In the genomic region with DNA sequence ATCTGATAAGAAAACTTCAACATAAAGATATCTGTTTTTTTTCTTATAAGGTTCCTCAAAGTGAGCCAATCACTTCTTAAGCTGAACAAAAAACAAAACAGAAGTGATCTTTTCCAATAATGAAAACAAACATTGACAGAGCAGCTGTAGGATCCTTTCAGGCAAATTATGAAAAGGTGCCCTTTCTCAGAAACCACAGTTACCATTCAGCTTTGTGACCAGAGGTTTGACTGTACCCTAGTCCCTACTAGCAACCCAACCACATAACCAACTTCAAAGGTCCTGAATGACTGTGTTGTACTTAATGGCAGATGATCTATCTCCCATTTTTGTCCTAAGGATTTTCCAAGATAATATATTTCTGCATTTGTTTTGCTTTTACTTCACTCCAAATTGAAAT, we compare ENCODE assay signal across 28 cellular contexts. TPM values are rescaled to one million over a fixed set of nuclear protein-coding genes. Genes with fewer than 3 reads are reported as not detected.
A peak's percentile ranks its signal among the peaks of the same experiment; 100 is the strongest.
DNase-seq lines count a peak whose midpoint lies in the region; ATAC-seq and TF ChIP-seq lines count a peak whose summit lies in the region.
"Had no signal": no experiment of that assay in that cellular context is flagged by ENCODE, and none has a peak within 500 bp of the region (broad histone marks: within the 10 kb centered on the region; RNA-seq: fewer than 3 reads in every experiment).

No MANE protein-coding gene starts in this region.

- peaks cover 17% of the 10 kb centered on the region for H3K9me3 Mint-ChIP-seq in activated T-helper 2 cell treated with anti-CD3 and anti-CD28 coated beads, Interferon-gamma antibody, Interleukin-2, Interleukin-4, amounts not matched to agents 10 μg/mL and 5 μg/mL and 100 μg/mL, durations not matched to agents 14 hours and 24 hours and 36 hours

- no peak overlapping the region for H3K27ac Mint-ChIP-seq in activated T-helper 2 cell treated with anti-CD3 and anti-CD28 coated beads, Interferon-gamma antibody, Interleukin-2, Interleukin-4, amounts not matched to agents 10 μg/mL and 5 μg/mL and 100 μg/mL, durations not matched to agents 14 hours and 24 hours and 36 hours
- H3K27ac Mint-ChIP-seq: activated naive CD4-positive, alpha-beta T cell treated with anti-CD3 and anti-CD28 coated beads for 36 hours; activated T-cell treated with anti-CD3 and anti-CD28 coated beads, Interleukin-2, amount 50 U/mL, for 24 hours; CD8-positive, alpha-beta T cell had no signal

- H3K36me3 Mint-ChIP-seq in activated T-helper 2 cell treated with anti-CD3 and anti-CD28 coated beads, Interferon-gamma antibody, Interleukin-2, Interleukin-4, amounts not matched to agents 10 μg/mL and 5 μg/mL and 100 μg/mL, durations not matched to agents 14 hours and 24 hours and 36 hours (ENCODE audit: low read depth) = peaks cover 4% of the 10 kb centered on the region
- H3K36me3 Mint-ChIP-seq: CD8-positive, alpha-beta T cell; naive B cell had no signal

- H3K9me3 ChIP-seq in PC-9 (ENCODE audit: insufficient read depth, low read depth) = peaks cover 3% of the 10 kb centered on the region; the same call in 1 of the 2 replicates
- H3K9me3 ChIP-seq: HAP-1, right atrium auricular region, spleen, transverse colon had no signal

- peaks cover 10% of the 10 kb centered on the region for H3K4me1 Mint-ChIP-seq in activated T-helper 2 cell treated with anti-CD3 and anti-CD28 coated beads, Interferon-gamma antibody, Interleukin-2, Interleukin-4, amounts not matched to agents 10 μg/mL and 5 μg/mL and 100 μg/mL, durations not matched to agents 14 hours and 24 hours and 36 hours (ENCODE audit: low read depth)
- H3K4me1 Mint-ChIP-seq: central memory CD8-positive, alpha-beta T cell had no signal

- peaks cover 10% of the 10 kb centered on the region for H3K4me1 ChIP-seq in PC-9 (replicated peaks; ENCODE audit: insufficient read depth)
- H3K4me1 ChIP-seq: HAP-1, right atrium auricular region, transverse colon had no signal

- no peak overlapping the region for H3K4me3 Mint-ChIP-seq in activated T-helper 2 cell treated with anti-CD3 and anti-CD28 coated beads, Interferon-gamma antibody, Interleukin-2, Interleukin-4, amounts not matched to agents 10 μg/mL and 5 μg/mL and 100 μg/mL, durations not matched to agents 14 hours and 24 hours and 36 hours (ENCODE audit: low read depth)
- H3K4me3 Mint-ChIP-seq: activated naive CD4-positive, alpha-beta T cell treated with anti-CD3 and anti-CD28 coated beads for 36 hours; activated T-cell treated with anti-CD3 and anti-CD28 coated beads, Interleukin-2, amount 50 U/mL, for 24 hours; CD8-positive, alpha-beta T cell; central memory CD8-positive, alpha-beta T cell; naive B cell had no signal

- H4K20me1 ChIP-seq in PC-9 (ENCODE audit: insufficient read depth) = no peaks in the 10 kb centered on the region

- no peaks in the 10 kb centered on the region for H3K27me3 ChIP-seq in PC-9 (ENCODE audit: insufficient read depth, low read depth)
- H3K27me3 ChIP-seq: right atrium auricular region, spleen, transverse colon had no signal

- H3F3A ChIP-seq in PC-9 (ENCODE audit: insufficient read depth, low read depth) = 0 out of 2 replicates have a peak, but pooled peaks cover 7% of the 10 kb centered on the region

- no peak overlapping the region for H3K4me3 ChIP-seq in PC-9
- H3K4me3 ChIP-seq: dorsolateral prefrontal cortex, HAP-1, heart right ventricle, right atrium auricular region, spleen, transverse colon had no signal

- POLR2A ChIA-PET in PC-9 (lab: Charles Lee; ENCODE audit: unreplicated experiment) = no interaction called here

- H3K36me3 ChIP-seq in PC-9 (ENCODE audit: low read depth) = no peaks in the 10 kb centered on the region
- H3K36me3 ChIP-seq: HAP-1, heart right ventricle, right atrium auricular region, spleen, transverse colon had no signal

- peak; percentile 72 for ATAC-seq in GM18498 (IDR thresholded peaks at IDR 0.05; ENCODE audit: unreplicated experiment)
- ATAC-seq in HG03045 (IDR thresholded peaks at IDR 0.05; ENCODE audit: unreplicated experiment) = peak; percentile 70
- no peak for ATAC-seq in GM21528 (IDR thresholded peaks at IDR 0.05; ENCODE audit: low FRiP score, unreplicated experiment)
- no peak for ATAC-seq in GM19395 (IDR thresholded peaks at IDR 0.05; ENCODE audit: unreplicated experiment)
- ATAC-seq: CD8-positive, alpha-beta T cell; heart right ventricle; Panc1 had no signal

- CTCF ChIA-PET in PC-9 (lab: Charles Lee) = no interaction called here

- peaks cover 65% of the 10 kb centered on the region for H3K27me3 Mint-ChIP-seq in activated T-helper 2 cell treated with anti-CD3 and anti-CD28 coated beads, Interferon-gamma antibody, Interleukin-2, Interleukin-4, amounts not matched to agents 10 μg/mL and 5 μg/mL and 100 μg/mL, durations not matched to agents 14 hours and 24 hours and 36 hours (ENCODE audit: low read depth)
- H3K27me3 Mint-ChIP-seq: central memory CD8-positive, alpha-beta T cell; naive B cell had no signal

- peak; percentile 69 for DNase-seq in CD1c-positive myeloid dendritic cell (ENCODE audit: extremely low spot score)
- DNase-seq in PC-9 = no peak
- DNase-seq in activated T-helper 2 cell treated with anti-CD3 and anti-CD28 coated beads, Interferon-gamma antibody, Interleukin-2, Interleukin-4, amounts not matched to agents 10 μg/mL and 5 μg/mL and 100 μg/mL, durations not matched to agents 14 hours and 24 hours and 36 hours (ENCODE audit: low spot score) = no peak
- DNase-seq: activated naive CD4-positive, alpha-beta T cell treated with anti-CD3 and anti-CD28 coated beads for 36 hours; activated T-cell treated with anti-CD3 and anti-CD28 coated beads, Interleukin-2, amount 50 U/mL, for 24 hours; CD8-positive, alpha-beta T cell; dorsolateral prefrontal cortex; heart right ventricle; Karpas-422; naive B cell; NCI-H1105 treated with DMSO at 0.1 percent for 48 hours; NCI-H2029 treated with DMSO at 0.1 percent for 48 hours; NCI-H345; occipital lobe; spleen; stimulated activated CD4-positive, alpha-beta T cell treated with anti-CD3 and anti-CD28 coated beads, Interleukin-4, amount 100 ng/mL, for 1 hour; transverse colon had no signal

- no peaks in the 10 kb centered on the region for H3K79me2 ChIP-seq in PC-9 (ENCODE audit: low read depth)

- peak overlapping the region; percentile 11; the same call in 1 of the 2 replicates for H3K27ac ChIP-seq in VCaP
- H3K27ac ChIP-seq in PC-9 = no peak overlapping the region
- H3K27ac ChIP-seq: dorsolateral prefrontal cortex, right atrium auricular region, spleen, transverse colon had no signal

- H3K9me2 ChIP-seq in PC-9 (ENCODE audit: insufficient read depth) = no peaks in the 10 kb centered on the region

- H2AFZ ChIP-seq in PC-9 = no peak overlapping the region

- no TSS peak for BruUV-seq in PC-9 (replicated peaks; lab: Mats Ljungman, UMichigan)

- intact Hi-C loops in PC-9 (cut with micrococcal nuclease; ENCODE audit: unreplicated experiment) = no loop called here
- intact Hi-C loops in activated T-helper 2 cell treated with anti-CD3 and anti-CD28 coated beads, Interferon-gamma antibody, Interleukin-2, Interleukin-4, amounts not matched to agents 10 μg/mL and 5 μg/mL and 100 μg/mL, durations not matched to agents 14 hours and 24 hours and 36 hours (cut with micrococcal nuclease) = no loop called here

- H3K4me2 ChIP-seq in PC-9 = no peak overlapping the region

- TF ChIP-seq CTCF in VCaP (conservative IDR thresholded peaks at IDR 0.05) = no peak
- no peak for TF ChIP-seq CTCF in PC-9 (conservative IDR thresholded peaks at IDR 0.05)

RNA-seq across cellular contexts. Expression of gene CCR2, which starts 39.4 kb away (rescaled TPM):
- not detected in 2 replicates for total RNA-seq in PC-9 (2021)
- 1.1 TPM in 2 replicates for total RNA-seq in activated T-helper 2 cell treated with anti-CD3 and anti-CD28 coated beads, Interferon-gamma antibody, Interleukin-2, Interleukin-4, amounts not matched to agents 10 μg/mL and 5 μg/mL and 100 μg/mL, durations not matched to agents 14 hours and 24 hours and 36 hours
- total RNA-seq: activated naive CD4-positive, alpha-beta T cell treated with anti-CD3 and anti-CD28 coated beads for 36 hours; astrocyte; G401 had no signal

RNA-seq across cellular contexts. Expression of gene CCR5, which starts 56.2 kb away (rescaled TPM):
- total RNA-seq in PC-9 (2021) = not detected in 2 replicates
- 0.30 and 0.46 TPM in 2 replicates for total RNA-seq in activated T-helper 2 cell treated with anti-CD3 and anti-CD28 coated beads, Interferon-gamma antibody, Interleukin-2, Interleukin-4, amounts not matched to agents 10 μg/mL and 5 μg/mL and 100 μg/mL, durations not matched to agents 14 hours and 24 hours and 36 hours
- total RNA-seq: activated naive CD4-positive, alpha-beta T cell treated with anti-CD3 and anti-CD28 coated beads for 36 hours; astrocyte had no signal

Comparison
In these comparisons a context has a peak if more than half of its experiments do, and no peak if none do; other contexts are left out.
1. ATAC-seq: peak in GM18498 (single experiment) and HG03045 (single experiment); none in GM21528 (single experiment) and GM19395 (single experiment).